ENCODE assay signal across 1 cellular context in genomic region chr6:111573892-111574800, GRCh38.
TF ChIP-seq lines count a peak whose summit lies in the region.

No MANE protein-coding gene starts in this region.

TF ChIP-seq in SK-N-SH, 30 proteins besides CTCF, POLR2A, EP300 and RAD21 (continued from another document):
- TF ChIP-seq REST (IDR thresholded peaks at IDR 0.05; ENCODE audit: low read depth, low read length), result 0 out of 2 replicates have a peak, but pooled peaks have one; percentile 14
- no peak for TF ChIP-seq IRF3 (IDR thresholded peaks at IDR 0.05; ENCODE audit: low read depth, low read length)
- TF ChIP-seq MXI1 (IDR thresholded peaks at IDR 0.05; ENCODE audit: low read depth, low read length), result no peak; the same call in 1 of the 2 replicates
- peak; percentile 86 for TF ChIP-seq FOSL2 (IDR thresholded peaks at IDR 0.05; ENCODE audit: borderline replicate concordance, low read depth)
- peak; percentile 67; the same call in 1 of the 2 replicates for TF ChIP-seq MAX (IDR thresholded peaks at IDR 0.05; ENCODE audit: low read depth)
- TF ChIP-seq USF1 (IDR thresholded peaks at IDR 0.05; ENCODE audit: borderline replicate concordance, low read depth), result no peak
- peak; percentile 76 for TF ChIP-seq TCF12 (IDR thresholded peaks at IDR 0.05)
- no peak for TF ChIP-seq RCOR1 (IDR thresholded peaks at IDR 0.05; ENCODE audit: low read length)
- no peak for TF ChIP-seq ELF1 (IDR thresholded peaks at IDR 0.05)
- no peak for TF ChIP-seq USF2 (IDR thresholded peaks at IDR 0.05; ENCODE audit: borderline replicate concordance, low read depth, low read length)
- TF ChIP-seq EZH2phosphoT487 (IDR thresholded peaks at IDR 0.05; ENCODE audit: borderline replicate concordance, low read depth), result no peak
- 0 out of 2 replicates have a peak, but pooled peaks have one; percentile 11 for TF ChIP-seq RXRA (IDR thresholded peaks at IDR 0.05; ENCODE audit: borderline replicate concordance, low read depth)
- TF ChIP-seq SMC3 (IDR thresholded peaks at IDR 0.05; ENCODE audit: low read depth, low read length), result no peak
- no peak for TF ChIP-seq ZBTB33 (IDR thresholded peaks at IDR 0.05; ENCODE audit: borderline replicate concordance, low read depth)
- peak; percentile 25; the same call in 1 of the 2 replicates for TF ChIP-seq FOXM1 (IDR thresholded peaks at IDR 0.05; ENCODE audit: low read depth)
- peak; percentile 60 for TF ChIP-seq GABPA (IDR thresholded peaks at IDR 0.05; ENCODE audit: low read depth)
- no peak for TF ChIP-seq NRF1 (IDR thresholded peaks at IDR 0.05; ENCODE audit: low read depth, low read length)
- TF ChIP-seq YY1 (IDR thresholded peaks at IDR 0.05; ENCODE audit: low read depth), result peak; percentile 76; the same call in 1 of the 2 replicates
- TF ChIP-seq FOXJ3 (CRISPR knock-in tag; IDR thresholded peaks at IDR 0.05), result no peak
- TF ChIP-seq CHD2 (IDR thresholded peaks at IDR 0.05; ENCODE audit: low read length, partially characterized antibody), result no peak
- no peak for TF ChIP-seq SIN3A (IDR thresholded peaks at IDR 0.05; ENCODE audit: borderline replicate concordance, low read depth, low read length)
- TF ChIP-seq JUND (IDR thresholded peaks at IDR 0.05), result peak; percentile 85
- TF ChIP-seq MEF2A (IDR thresholded peaks at IDR 0.05; ENCODE audit: borderline replicate concordance, low read depth), result no peak
- peak; percentile 80 for TF ChIP-seq NFIC (IDR thresholded peaks at IDR 0.05; ENCODE audit: borderline replicate concordance)
- no peak for TF ChIP-seq RFX5 (IDR thresholded peaks at IDR 0.05; ENCODE audit: low read length)
- 0 out of 2 replicates have a peak, but pooled peaks have one; percentile 12 for TF ChIP-seq TEAD4 (IDR thresholded peaks at IDR 0.05; ENCODE audit: borderline replicate concordance, insufficient read depth)
